1 cellular context compared by ENCODE assay signal in the genomic region with DNA sequence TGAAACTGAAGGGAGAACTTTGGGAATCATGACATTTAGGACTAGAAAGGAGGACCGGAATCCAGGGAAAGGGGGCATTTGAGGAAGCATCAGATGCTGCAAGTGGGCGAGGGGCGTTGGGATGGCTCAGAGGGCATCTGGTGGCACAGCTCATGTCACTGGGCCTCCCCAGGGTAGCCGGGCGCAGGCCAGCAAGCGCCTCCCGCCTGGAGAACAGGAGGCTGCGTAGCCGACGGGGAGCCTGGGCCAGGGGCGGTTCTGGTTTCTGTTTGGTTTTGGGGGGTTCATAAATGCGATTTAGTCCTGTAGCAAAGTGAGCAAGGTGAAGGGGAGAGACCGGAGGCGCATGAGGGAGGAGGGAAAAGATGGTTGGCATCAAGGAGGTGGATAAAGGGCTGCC.
TF ChIP-seq lines count a peak whose summit lies in the region.

No MANE protein-coding gene starts in this region.

TF ChIP-seq in WTC11, 78 proteins besides CTCF, POLR2A, EP300 and RAD21 (continued from another document):
- TF ChIP-seq ZNF423 (CRISPR knock-in tag; IDR thresholded peaks at IDR 0.05), result no peak
- TF ChIP-seq ZNF121 (CRISPR knock-in tag; IDR thresholded peaks at IDR 0.05), result no peak
- TF ChIP-seq FOXP4 (CRISPR knock-in tag; IDR thresholded peaks at IDR 0.05), result no peak
- TF ChIP-seq SOX15 (CRISPR knock-in tag; IDR thresholded peaks at IDR 0.05), result no peak
- no peak for TF ChIP-seq ZNF532 (CRISPR knock-in tag; IDR thresholded peaks at IDR 0.05; ENCODE audit: borderline replicate concordance)
- no peak for TF ChIP-seq ZSCAN18 (CRISPR knock-in tag; IDR thresholded peaks at IDR 0.05)
- no peak for TF ChIP-seq ELF4 (CRISPR knock-in tag; IDR thresholded peaks at IDR 0.05; ENCODE audit: low read depth)
- no peak for TF ChIP-seq TP53 (CRISPR knock-in tag; IDR thresholded peaks at IDR 0.05)
- TF ChIP-seq, protein P1, sequence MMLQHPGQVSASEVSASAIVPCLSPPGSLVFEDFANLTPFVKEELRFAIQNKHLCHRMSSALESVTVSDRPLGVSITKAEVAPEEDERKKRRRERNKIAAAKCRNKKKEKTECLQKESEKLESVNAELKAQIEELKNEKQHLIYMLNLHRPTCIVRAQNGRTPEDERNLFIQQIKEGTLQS (CRISPR knock-in tag; conservative IDR thresholded peaks at IDR 0.05), result no peak
- no peak for TF ChIP-seq TEAD4 (CRISPR knock-in tag; IDR thresholded peaks at IDR 0.05)
- no peak for TF ChIP-seq ATF2 (CRISPR knock-in tag; IDR thresholded peaks at IDR 0.05; ENCODE audit: borderline replicate concordance, low read depth)
